In genomic region chr12:79274571-79275064, GRCh38 we compare ENCODE assay signal across 14 cellular contexts.
DNase-seq lines count a peak whose midpoint lies in the region; ATAC-seq and TF ChIP-seq lines count a peak whose summit lies in the region.
"Had no signal": no experiment of that assay in that cellular context is flagged by ENCODE, and none has a peak within 500 bp of the region (broad histone marks: within the 10 kb centered on the region; RNA-seq: fewer than 3 reads in every experiment).

No MANE protein-coding gene starts in this region.

- CTCF ChIA-PET in HEK293T (lab: Yijun Ruan, JAX), result no interaction called here

- POLR2A ChIA-PET in HEK293T (lab: Yijun Ruan, JAX), result no interaction called here

- DNase-seq in NCI-H2107 (lab: John Stamatoyannopoulos, UW) (peak; percentile 64), glomerular visceral epithelial cell (ENCODE audit: extremely low spot score) (peak; percentile 7), HEK293T (ENCODE audit: extremely low spot score) (no peak)
- no peak for DNase-seq in activated CD4-positive, CD25-positive, alpha-beta regulatory T cell treated with anti-CD3 and anti-CD28 coated beads, Interleukin-2, amount 50 U/mL, for 72 hours
- DNase-seq: activated T-cell treated with anti-CD3 and anti-CD28 coated beads for 4 hours, Calu3, hypothalamus, NCI-H526, small intestine, thyroid gland had no signal

- peak; percentile 58 for ATAC-seq in GM18907 (IDR thresholded peaks at IDR 0.05; ENCODE audit: unreplicated experiment)
- peak; percentile 42 for ATAC-seq in HG02798 (IDR thresholded peaks at IDR 0.05; ENCODE audit: poor library complexity, unreplicated experiment)
- ATAC-seq in GM18517 (IDR thresholded peaks at IDR 0.05; ENCODE audit: unreplicated experiment), result no peak
- ATAC-seq: K562 had no signal

TF ChIP-seq in HEK293T, 16 proteins besides CTCF, POLR2A, EP300 and RAD21:
- TF ChIP-seq LEF1 (IDR thresholded peaks at IDR 0.05; ENCODE audit: borderline replicate concordance) (no peak), NFRKB (IDR thresholded peaks at IDR 0.05) (no peak)

Comparison
In these comparisons a context has a peak if more than half of its experiments do, and no peak if none do; other contexts are left out.
1. DNase-seq: peak in NCI-H2107 (single experiment) and glomerular visceral epithelial cell (single experiment); none in HEK293T (single experiment) and activated CD4-positive, CD25-positive, alpha-beta regulatory T cell treated with anti-CD3 and anti-CD28 coated beads, Interleukin-2, amount 50 U/mL, for 72 hours (single experiment).